26 cellular contexts compared by ENCODE assay signal in genomic region chr18:56407631-56408030, GRCh38.
A peak's percentile ranks its signal among the peaks of the same experiment; 100 is the strongest.
DNase-seq lines count a peak whose midpoint lies in the region; ATAC-seq, FAIRE-seq and TF ChIP-seq lines count a peak whose summit lies in the region.
"Had no signal": no experiment of that assay in that cellular context is flagged by ENCODE, and none has a peak within 500 bp of the region (broad histone marks: within the 10 kb centered on the region; RNA-seq: fewer than 3 reads in every experiment).

No MANE protein-coding gene starts in this region.

- H3K4me3 ChIP-seq in H1 (ENCODE audit: extremely low read depth in 1 of 4, insufficient read depth in 2 of 4, low read depth in 3 of 4, low read length in 4 of 4) (peak overlapping the region in 1 of 4 experiments; percentile 18; a peak in 1 of 8 replicates), adrenal gland (no peak overlapping the region)
- H3K4me3 ChIP-seq: BLaER1, SK-N-MC had no signal

- H4K91ac ChIP-seq in H1 (replicated peaks; ENCODE audit: insufficient read length, low read length): no peak overlapping the region

- H2AK5ac ChIP-seq in H1 (ENCODE audit: low read depth, low read length): no peak overlapping the region

- no peak overlapping the region for H4K5ac ChIP-seq in H1 (ENCODE audit: insufficient read length, low read depth, low read length)

- no peak overlapping the region for H4K8ac ChIP-seq in H1 (ENCODE audit: extremely low read depth, insufficient read depth, low read length)

- no peak overlapping the region for H3K9ac ChIP-seq in H1 (replicated peaks in 1 of 4; ENCODE audit: extremely low read depth in 1 of 4, low read depth in 3 of 4, low read length in 3 of 4)
- H3K9ac ChIP-seq: BLaER1 had no signal

- WGBS in H1 (ENCODE audit: extremely low coverage in 1 of 2, insufficient coverage in 1 of 2, insufficient read length in 1 of 2, insufficient replicate concordance in 2 of 2, low coverage in 1 of 2, low lambda C conversion rate in 2 of 2, missing lambda C conversion rate in 1 of 2), 2 experiments: 75% methylated on average over 2 of the region's 2 CpGs; no CpG with 5 or more reads in 1 of the 2 experiments
- 79 to 95% (median 84%) methylated on average over 2 of the region's 2 CpGs for WGBS in adrenal gland, 4 donors

- H3K4me1 ChIP-seq in H1 (replicated peaks in 1 of 4; ENCODE audit: control insufficient read depth in 3 of 4, insufficient read depth in 4 of 4, low read length in 3 of 4) (peaks cover 0 to 5% (median 1%) of the 10 kb centered on the region in 4 experiments; a peak in 2 of 7 replicates), adrenal gland (replicated peaks in 1 of 2) (no peaks in the 10 kb centered on the region)
- H3K4me1 ChIP-seq: BLaER1 had no signal

- H2BK5ac ChIP-seq in H1 (ENCODE audit: low read depth, low read length): peak overlapping the region; percentile 67; the same call in 1 of the 2 replicates

- no peak overlapping the region for H3K56ac ChIP-seq in H1 (replicated peaks; ENCODE audit: insufficient read length, low read depth, low read length)

- H3K23ac ChIP-seq in H1 (ENCODE audit: insufficient read length): no peak overlapping the region

- no peak overlapping the region for H2BK12ac ChIP-seq in H1 (ENCODE audit: low read depth, low read length)

- CTCF ChIA-PET in H1 (lab: Charles Lee; ENCODE audit: partially characterized antibody): no interaction called here

- peak; percentile 84 for FAIRE-seq in H1 (lab: Jason Lieb, UNC)
- FAIRE-seq: G401.6, GM12892, H54 had no signal

- no peak for TF ChIP-seq EP300 in H1 (IDR thresholded peaks at IDR 0.05; ENCODE audit: borderline replicate concordance in 1 of 2, low read depth in 2 of 2, low read length in 2 of 2)

- no peaks in the 10 kb centered on the region for H3K79me1 ChIP-seq in H1 (ENCODE audit: low read depth, low read length)

- H3K27ac ChIP-seq in H1 (ENCODE audit: low read depth, low read length) (no peak overlapping the region), adrenal gland (no peak overlapping the region)
- H3K27ac ChIP-seq: 22Rv1, BLaER1, RWPE1, SK-N-MC had no signal

- ATAC-seq in stimulated activated naive CD8-positive, alpha-beta T cell treated with anti-CD3 and anti-CD28 coated beads, Interleukin-15, Interleukin-2, amounts not matched to agents 100 U/mL and 50 U/mL, for 24 hours: no peak
- no peak for ATAC-seq in GM21360 (IDR thresholded peaks at IDR 0.05; ENCODE audit: unreplicated experiment)

- no peak overlapping the region for H2BK15ac ChIP-seq in H1 (ENCODE audit: low read length)

- H4K20me1 ChIP-seq in H1 (replicated peaks in 1 of 2; ENCODE audit: control insufficient read depth in 1 of 2, insufficient read depth in 2 of 2, low read length in 2 of 2): no peaks in the 10 kb centered on the region
- H4K20me1 ChIP-seq: BLaER1 had no signal

- H3K18ac ChIP-seq in H1 (ENCODE audit: extremely low read depth, low read length): no peak overlapping the region

- H3K36me3 ChIP-seq in H1 (ENCODE audit: control insufficient read depth in 2 of 4, insufficient read depth in 4 of 4, low read length in 3 of 4): no peaks in the 10 kb centered on the region; a peak in 2 of 8 replicates
- H3K36me3 ChIP-seq in adrenal gland (replicated peaks in 1 of 2): no peaks in the 10 kb centered on the region
- H3K36me3 ChIP-seq: BLaER1 had no signal

- no peak for TF ChIP-seq RAD21 in H1 (IDR thresholded peaks at IDR 0.05 in 1 of 2, conservative IDR thresholded peaks at IDR 0.05 in 1 of 2; ENCODE audit: low read depth in 2 of 2, low read length in 2 of 2)

- TF ChIP-seq POLR2A in H1 (IDR thresholded peaks at IDR 0.05; ENCODE audit: control extremely low read depth in 1 of 2, low read depth in 2 of 2, low read length in 2 of 2): no peak
- TF ChIP-seq POLR2A in adrenal gland (IDR thresholded peaks at IDR 0.05): no peak

- H3K4me2 ChIP-seq in H1 (ENCODE audit: insufficient read depth in 1 of 2, low read depth in 2 of 2, low read length in 2 of 2): peak overlapping the region in 1 of 2 experiments; percentile 21; a peak in 2 of 4 replicates
- H3K4me2 ChIP-seq: BLaER1 had no signal

- TF ChIP-seq CTCF in H1 (IDR thresholded peaks at IDR 0.05; ENCODE audit: control extremely low read depth in 1 of 3, insufficient read depth in 1 of 3, low read depth in 1 of 3, low read length in 3 of 3): no peak
- no peak for TF ChIP-seq CTCF in adrenal gland (IDR thresholded peaks at IDR 0.05)

- H2BK120ac ChIP-seq in H1 (replicated peaks; ENCODE audit: low read depth, low read length): peak overlapping the region; percentile 5

- no peaks in the 10 kb centered on the region for H3K79me2 ChIP-seq in H1 (ENCODE audit: control insufficient read depth in 1 of 2, insufficient read depth in 2 of 2, low read length in 2 of 2)

- peak overlapping the region; percentile 16; the same call in 1 of the 2 replicates for H2AFZ ChIP-seq in H1 (ENCODE audit: low read length)

- DNase-seq in NCI-H82 (lab: John Stamatoyannopoulos, UW): peak; percentile 5
- DNase-seq in NCI-H82 treated with DMSO at 0.1 percent for 48 hours (lab: John Stamatoyannopoulos, UW; ENCODE audit: unreplicated experiment): no peak
- DNase-seq in NCI-H69 (lab: John Stamatoyannopoulos, UW): peak; percentile 69
- DNase-seq in H1 (ENCODE audit: low read depth in 1 of 2, low spot score in 2 of 2): no peak
- no peak for DNase-seq in adrenal gland
- no peak for DNase-seq in activated gamma-delta T cell treated with Interleukin-2 at 50 U/mL for 16 hours
- no peak for DNase-seq in stimulated activated naive CD8-positive, alpha-beta T cell treated with anti-CD3 and anti-CD28 coated beads, Interleukin-15, Interleukin-2, amounts not matched to agents 100 U/mL and 50 U/mL, for 24 hours
- DNase-seq: ACHN; CD4-positive, alpha-beta T cell; COR-L47; KG1; NCI-H1105; NCI-H146; NCI-H2029; NCI-H345; NK-92 treated with Interleukin-12 subunit alpha and Interleukin-12 subunit beta, amount 100 ng/mL, for 24 hours; SHP77 treated with DMSO at 0.1 percent for 48 hours; SW 1271 had no signal

- no peaks in the 10 kb centered on the region for H3K23me2 ChIP-seq in H1 (ENCODE audit: low read depth, low read length)

- H3K27me3 ChIP-seq in H1 (replicated peaks in 1 of 4; ENCODE audit: control insufficient read depth in 3 of 4, extremely low read depth in 1 of 4, insufficient read depth in 3 of 4, low read length in 3 of 4) (no peaks in the 10 kb centered on the region), adrenal gland (no peaks in the 10 kb centered on the region)
- H3K27me3 ChIP-seq: BLaER1 had no signal

- H3K4ac ChIP-seq in H1 (replicated peaks; ENCODE audit: insufficient read length, low read depth, low read length): no peak overlapping the region

- H3K14ac ChIP-seq in H1 (ENCODE audit: insufficient read length): no peak overlapping the region

- H3K9me3 ChIP-seq in H1 (ENCODE audit: insufficient read depth in 2 of 2, low read depth in 1 of 2, low read length in 1 of 2) (no peaks in the 10 kb centered on the region), adrenal gland (replicated peaks in 1 of 3) (no peaks in the 10 kb centered on the region)

- intact Hi-C loops in adrenal gland (cut with DNase I): no loop called here

- POLR2A ChIA-PET in H1 (lab: Charles Lee; ENCODE audit: partially characterized antibody): no interaction called here

- peak overlapping the region; percentile 40; the same call in 1 of the 2 replicates for H2BK20ac ChIP-seq in H1 (ENCODE audit: low read length)

TF ChIP-seq in H1, 55 proteins besides CTCF, POLR2A, EP300 and RAD21:
- TF ChIP-seq, protein P1, sequence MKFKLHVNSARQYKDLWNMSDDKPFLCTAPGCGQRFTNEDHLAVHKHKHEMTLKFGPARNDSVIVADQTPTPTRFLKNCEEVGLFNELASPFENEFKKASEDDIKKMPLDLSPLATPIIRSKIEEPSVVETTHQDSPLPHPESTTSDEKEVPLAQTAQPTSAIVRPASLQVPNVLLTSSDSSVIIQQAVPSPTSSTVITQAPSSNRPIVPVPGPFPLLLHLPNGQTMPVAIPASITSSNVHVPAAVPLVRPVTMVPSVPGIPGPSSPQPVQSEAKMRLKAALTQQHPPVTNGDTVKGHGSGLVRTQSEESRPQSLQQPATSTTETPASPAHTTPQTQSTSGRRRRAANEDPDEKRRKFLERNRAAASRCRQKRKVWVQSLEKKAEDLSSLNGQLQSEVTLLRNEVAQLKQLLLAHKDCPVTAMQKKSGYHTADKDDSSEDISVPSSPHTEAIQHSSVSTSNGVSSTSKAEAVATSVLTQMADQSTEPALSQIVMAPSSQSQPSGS (IDR thresholded peaks at IDR 0.05; ENCODE audit: low read length): no peak
- no peak for TF ChIP-seq EZH2 (IDR thresholded peaks at IDR 0.05; ENCODE audit: low read depth, low read length, severe bottlenecking)
- no peak for TF ChIP-seq RBBP5 (IDR thresholded peaks at IDR 0.05; ENCODE audit: borderline replicate concordance, low read depth, low read length)
- no peak for TF ChIP-seq TAF7 (optimal IDR thresholded peaks at IDR 0.05; ENCODE audit: borderline replicate concordance, low read depth, low read length)
- no peak for TF ChIP-seq TBP (IDR thresholded peaks at IDR 0.05; ENCODE audit: low read depth, low read length)
- TF ChIP-seq POLR2AphosphoS5 (IDR thresholded peaks at IDR 0.05; ENCODE audit: low read depth, low read length): no peak
- no peak for TF ChIP-seq SIRT6 (IDR thresholded peaks at IDR 0.05; ENCODE audit: low read length)
- TF ChIP-seq HDAC2 (IDR thresholded peaks at IDR 0.05; ENCODE audit: borderline replicate concordance in 1 of 2, low read depth in 2 of 2, low read length in 2 of 2): no peak

Comparison
In these comparisons a context has a peak if more than half of its experiments do, and no peak if none do; other contexts are left out.
1. DNase-seq: peak in NCI-H82 (single experiment) and NCI-H69 (single experiment); none in NCI-H82 treated with DMSO at 0.1 percent for 48 hours (single experiment), H1 (0 of 2), adrenal gland (0 of 7), activated gamma-delta T cell treated with Interleukin-2 at 50 U/mL for 16 hours (single experiment) and stimulated activated naive CD8-positive, alpha-beta T cell treated with anti-CD3 and anti-CD28 coated beads, Interleukin-15, Interleukin-2, amounts not matched to agents 100 U/mL and 50 U/mL, for 24 hours (single experiment).